13 cellular contexts compared by ENCODE assay signal in the genomic region with DNA sequence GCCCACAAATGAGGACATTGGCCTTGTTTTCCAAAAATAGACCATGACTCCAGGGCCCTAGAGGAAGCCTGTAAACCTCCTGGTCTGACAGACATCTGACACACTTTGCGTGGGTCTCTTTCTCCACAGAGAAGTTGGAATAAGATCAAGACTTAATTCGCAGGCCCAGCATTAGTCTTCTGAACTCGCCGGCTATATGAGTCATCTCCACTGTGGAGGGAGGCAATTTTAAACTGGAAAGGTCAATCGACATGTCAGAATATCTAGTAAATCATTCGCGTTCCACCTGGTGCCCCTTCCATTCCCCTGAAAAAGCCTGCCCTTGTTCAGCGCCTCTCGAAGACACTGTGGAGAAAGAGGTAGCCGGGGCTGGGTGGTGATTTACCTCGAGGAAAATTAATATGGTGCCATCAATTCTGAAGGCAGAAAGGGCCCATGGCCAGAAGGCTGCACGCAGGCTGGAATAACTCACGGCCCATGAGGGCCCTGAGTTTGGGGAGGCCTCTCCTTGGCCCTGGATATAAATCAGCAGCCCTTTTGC.
DNase-seq lines count a peak whose midpoint lies in the region; ATAC-seq and TF ChIP-seq lines count a peak whose summit lies in the region.
"Had no signal": no experiment of that assay in that cellular context is flagged by ENCODE, and none has a peak within 500 bp of the region (broad histone marks: within the 10 kb centered on the region; RNA-seq: fewer than 3 reads in every experiment).

No MANE protein-coding gene starts in this region.

- H3K27me3 ChIP-seq in neural progenitor cell (no peaks in the 10 kb centered on the region), tibial artery (no peaks in the 10 kb centered on the region)
- H3K27me3 ChIP-seq: thyroid gland had no signal

- peak overlapping the region; percentile 58 to 84 for H3K27ac Mint-ChIP-seq in effector memory CD8-positive, alpha-beta T cell
- H3K27ac Mint-ChIP-seq in neural progenitor cell = peak overlapping the region; percentile 74

- ATAC-seq in effector memory CD8-positive, alpha-beta T cell (replicated peaks) = no peak
- ATAC-seq in HG02571 (IDR thresholded peaks at IDR 0.05; ENCODE audit: unreplicated experiment) = no peak
- no peak for ATAC-seq in HG02852 (IDR thresholded peaks at IDR 0.05; ENCODE audit: unreplicated experiment)

- H3K4me3 Mint-ChIP-seq in effector memory CD8-positive, alpha-beta T cell = no peak overlapping the region
- no peak overlapping the region for H3K4me3 Mint-ChIP-seq in neural progenitor cell
- H3K4me3 Mint-ChIP-seq: IgD-negative memory B cell had no signal

- DNase-seq in AG20443 (ENCODE audit: low spot score) (peak; percentile 70), neural progenitor cell (ENCODE audit: low spot score) (no peak), tibial artery (no peak), NCI-H128 (lab: John Stamatoyannopoulos, UW; ENCODE audit: unreplicated experiment) (no peak)
- no peak for DNase-seq in effector memory CD8-positive, alpha-beta T cell
- DNase-seq: PC-9 had no signal

- H3K4me3 ChIP-seq in neural progenitor cell = no peak overlapping the region
- no peak overlapping the region for H3K4me3 ChIP-seq in tibial artery
- H3K4me3 ChIP-seq: PC-9, thyroid gland had no signal

- H3K36me3 ChIP-seq in KOPT-K1 (ENCODE audit: insufficient read depth, low read length) (peaks cover 15% of the 10 kb centered on the region; the same call in 1 of the 2 replicates), neural progenitor cell (no peaks in the 10 kb centered on the region), tibial artery (peaks cover 0 to 20% (median 10%) of the 10 kb centered on the region in 3 donors)
- H3K36me3 ChIP-seq: thyroid gland had no signal

- no peak overlapping the region for H3K4me2 ChIP-seq in neural progenitor cell
- H3K4me2 ChIP-seq: PC-9 had no signal

- intact Hi-C loops in tibial artery (cut with DNase I; ENCODE audit: low total_unique reads) = no loop called here

- no peaks in the 10 kb centered on the region for H4K20me1 ChIP-seq in neural progenitor cell (ENCODE audit: low read depth)

- H3K9ac ChIP-seq in neural progenitor cell = no peak overlapping the region
- H3K9ac ChIP-seq: parathyroid adenoma had no signal

- H3K4me1 Mint-ChIP-seq in effector memory CD8-positive, alpha-beta T cell (ENCODE audit: low read depth in 2 of 2) = peaks cover 15 to 18% of the 10 kb centered on the region in 2 donors
- H3K4me1 Mint-ChIP-seq in neural progenitor cell = peaks cover 39% of the 10 kb centered on the region

- H3K36me3 Mint-ChIP-seq in effector memory CD8-positive, alpha-beta T cell (ENCODE audit: insufficient read depth) = peaks cover 4% of the 10 kb centered on the region
- no peaks in the 10 kb centered on the region for H3K36me3 Mint-ChIP-seq in neural progenitor cell

- H3K27me3 Mint-ChIP-seq in effector memory CD8-positive, alpha-beta T cell = no peaks in the 10 kb centered on the region
- H3K27me3 Mint-ChIP-seq in neural progenitor cell (ENCODE audit: insufficient read depth, low read depth) = no peaks in the 10 kb centered on the region
- H3K27me3 Mint-ChIP-seq: IgD-negative memory B cell had no signal

- H3K27ac ChIP-seq in KOPT-K1 (ENCODE audit: low read depth, low read length, poor library complexity, severe bottlenecking) = peak overlapping the region; percentile 100
- H3K27ac ChIP-seq in neural progenitor cell = no peak overlapping the region
- H3K27ac ChIP-seq in tibial artery = no peak overlapping the region
- H3K27ac ChIP-seq: epithelial cell of prostate, parathyroid adenoma, PC-9, thyroid gland had no signal

- no peaks in the 10 kb centered on the region for H3K9me3 Mint-ChIP-seq in effector memory CD8-positive, alpha-beta T cell
- no peaks in the 10 kb centered on the region for H3K9me3 Mint-ChIP-seq in neural progenitor cell
- H3K9me3 Mint-ChIP-seq: IgD-negative memory B cell had no signal

- no peaks in the 10 kb centered on the region for H3K9me3 ChIP-seq in KOPT-K1 (ENCODE audit: insufficient read depth, low read length, poor library complexity, severe bottlenecking)
- H3K9me3 ChIP-seq in neural progenitor cell (ENCODE audit: low read depth) = no peaks in the 10 kb centered on the region
- H3K9me3 ChIP-seq in tibial artery = no peaks in the 10 kb centered on the region
- H3K9me3 ChIP-seq: thyroid gland had no signal

- TF ChIP-seq CTCF in neural progenitor cell (IDR thresholded peaks at IDR 0.05) (no peak), tibial artery (IDR thresholded peaks at IDR 0.05) (no peak)

- H3K4me1 ChIP-seq in neural progenitor cell (peaks cover 27% of the 10 kb centered on the region), tibial artery (peaks cover 0 to 24% (median 9%) of the 10 kb centered on the region in 4 donors)

- no peaks in the 10 kb centered on the region for H3F3A ChIP-seq in neural progenitor cell (ENCODE audit: low read depth)

- H3K79me2 ChIP-seq in neural progenitor cell (ENCODE audit: low read depth) = no peaks in the 10 kb centered on the region

- no peak overlapping the region for H2AFZ ChIP-seq in neural progenitor cell (replicated peaks)
- H2AFZ ChIP-seq: parathyroid adenoma, PC-9 had no signal
